In the genomic region with DNA sequence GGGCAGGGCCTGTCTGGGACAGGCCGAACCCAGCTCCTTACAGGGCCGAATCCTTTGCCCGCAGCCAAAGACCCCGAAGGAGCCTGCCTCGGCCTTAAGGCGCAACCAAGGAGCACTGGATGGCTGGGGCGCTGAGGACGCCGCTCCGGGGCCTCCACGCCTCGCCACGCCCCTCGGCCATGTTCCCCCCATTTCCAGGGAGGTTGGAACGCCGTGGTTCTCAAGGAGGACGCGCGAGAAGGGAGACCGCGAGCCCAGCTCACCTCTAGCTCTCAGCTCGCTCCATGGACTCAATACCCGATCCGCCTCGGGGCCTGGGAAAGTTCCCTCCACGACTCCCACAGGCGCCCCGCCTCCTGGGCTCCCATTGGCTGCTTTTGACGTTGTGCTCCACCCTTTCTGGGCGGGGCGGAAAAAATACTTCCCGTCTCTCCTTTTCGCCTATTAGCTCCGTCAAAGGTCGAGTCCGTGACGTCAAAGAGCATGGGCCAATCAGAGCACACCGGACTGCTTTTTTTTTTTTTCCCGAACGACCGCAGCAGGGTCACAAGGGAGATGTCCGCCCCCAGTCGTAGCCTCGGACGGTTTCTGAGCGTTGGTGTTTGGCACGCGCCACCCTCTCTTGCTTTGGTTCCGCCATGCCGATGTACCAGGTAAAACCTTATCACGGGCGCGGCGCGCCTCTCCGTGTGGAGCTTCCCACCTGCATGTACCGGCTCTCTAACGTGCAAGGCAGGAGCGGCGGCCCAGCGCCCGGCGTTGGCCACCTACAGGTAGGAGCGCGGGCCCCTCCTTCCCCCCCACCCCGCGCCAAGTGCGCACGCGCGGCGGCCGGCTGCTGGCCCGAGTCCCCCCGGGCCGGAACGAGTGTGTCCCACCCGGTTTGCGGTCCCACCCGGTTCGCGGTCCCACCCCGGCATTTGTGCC, we compare ENCODE assay signal across 8 cellular contexts.
A peak's percentile ranks its signal among the peaks of the same experiment; 100 is the strongest.
DNase-seq lines count a peak whose midpoint lies in the region; ATAC-seq and TF ChIP-seq lines count a peak whose summit lies in the region.

No MANE protein-coding gene starts in this region.

- DNase-seq in NCI-H1436 (lab: John Stamatoyannopoulos, UW), result peak; percentile 98
- DNase-seq in T follicular helper cell (ENCODE audit: low read depth), result peak; percentile 96
- peak; percentile 99 for DNase-seq in amniotic epithelial cell (ENCODE audit: low read depth)
- DNase-seq in left cardiac atrium, result peak; percentile 100
- DNase-seq in posterior vena cava (ENCODE audit: low spot score), result peak; percentile 99
- peak; percentile 99 for DNase-seq in ureter (ENCODE audit: low spot score)

- ATAC-seq in HG02798 (IDR thresholded peaks at IDR 0.05; ENCODE audit: poor library complexity, unreplicated experiment), result peak; percentile 90
- ATAC-seq in left cardiac atrium, result peak; percentile 96

- H3K4me3 ChIP-seq in GM12875 (ENCODE audit: low read depth, low read length), result peak overlapping the region; percentile 93

- intact Hi-C loops in left cardiac atrium (cut with DNase I), result no loop called here
- intact Hi-C loops in posterior vena cava (cut with DNase I), result no loop called here

- TF ChIP-seq CTCF in GM12875 (IDR thresholded peaks at IDR 0.05; ENCODE audit: borderline replicate concordance, insufficient read depth, low read depth, low read length), result 0 out of 2 replicates have a peak, but pooled peaks have one; percentile 26

Comparison
In these comparisons a context has a peak if more than half of its experiments do, and no peak if none do; other contexts are left out.
1. Peak in every context shown above with its lines: DNase-seq, ATAC-seq and H3K4me3 ChIP-seq.